8 cellular contexts compared by ENCODE assay signal in the genomic region with DNA sequence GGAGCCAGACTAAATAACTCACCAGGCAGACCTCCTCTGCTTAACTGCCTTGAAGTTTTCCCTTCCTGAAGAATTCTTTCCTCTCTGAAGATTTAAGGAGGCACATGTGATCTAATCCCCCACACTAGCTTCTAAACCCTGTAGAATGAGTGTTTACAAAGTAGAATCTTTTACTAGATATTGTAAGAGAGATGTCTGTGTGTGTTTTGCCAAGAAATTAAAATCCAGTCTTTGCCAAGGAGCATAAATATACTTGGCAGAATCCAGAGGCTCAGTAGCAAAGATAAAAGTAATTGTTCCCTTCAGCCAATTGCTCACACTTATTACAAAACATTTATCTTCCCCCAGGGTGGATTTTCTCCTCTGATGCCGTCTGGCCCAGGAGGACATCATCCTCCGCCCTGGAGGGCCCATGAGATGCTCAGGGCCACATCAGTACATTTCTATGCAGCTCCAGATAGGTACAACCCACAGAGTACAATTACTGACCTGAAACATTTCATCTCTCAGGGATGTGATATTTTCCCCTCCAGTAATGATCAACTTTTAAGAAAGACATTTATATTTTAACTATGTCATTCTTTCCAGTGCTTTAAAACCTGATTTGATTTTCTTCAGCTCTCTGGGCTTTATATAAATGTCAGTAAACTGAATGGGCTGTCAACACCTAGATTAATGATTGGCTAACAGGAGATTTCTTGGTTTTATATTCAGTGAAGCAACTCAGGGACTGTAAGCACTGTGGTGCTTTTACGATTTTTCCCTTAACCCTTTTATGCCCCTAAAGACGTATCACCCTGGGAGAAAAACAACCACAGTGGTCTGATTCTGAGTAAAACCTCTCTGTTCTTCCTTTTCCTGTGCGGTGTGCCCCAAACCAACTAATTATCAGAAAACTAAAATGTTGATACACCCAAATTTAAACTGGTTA.
DNase-seq lines count a peak whose midpoint lies in the region; ATAC-seq and TF ChIP-seq lines count a peak whose summit lies in the region.

No MANE protein-coding gene starts in this region.

- peak; percentile 45 for DNase-seq in stimulated activated CD4-positive, alpha-beta T cell treated with anti-CD3 and anti-CD28 coated beads, Interleukin-4, amount 100 ng/mL, for 24 hours
- no peak for DNase-seq in stimulated activated CD4-positive, alpha-beta T cell treated with anti-CD3 and anti-CD28 coated beads, Interleukin-4, amount 100 ng/mL, for 1 hour
- peak; percentile 49 for DNase-seq in astrocyte of the spinal cord (ENCODE audit: low read depth, low spot score)
- no peak for DNase-seq in nephron progenitor cell
- DNase-seq in GDM1 (lab: John Stamatoyannopoulos, UW): no peak
- no peak for DNase-seq in erythroblast (lab: John Stamatoyannopoulos, UW)
- no peak for DNase-seq in Ammon's horn (ENCODE audit: low spot score)

- no peak overlapping the region for H3K4me3 ChIP-seq in astrocyte of the spinal cord (ENCODE audit: low read depth, low read length)

- H3K9me3 Mint-ChIP-seq in nephron progenitor cell: peaks cover 14% of the 10 kb centered on the region

- no peaks in the 10 kb centered on the region for H3K36me3 Mint-ChIP-seq in nephron progenitor cell (ENCODE audit: low read depth)

- in situ Hi-C loops in astrocyte of the spinal cord (cut with HindIII; ENCODE audit: low sequenced_read_pairs): no loop called here

- H3K27ac Mint-ChIP-seq in nephron progenitor cell: peak overlapping the region; percentile 99

- TF ChIP-seq CTCF in astrocyte of the spinal cord (IDR thresholded peaks at IDR 0.05; ENCODE audit: low read depth, low read length): no peak
- no peak for TF ChIP-seq CTCF in nephron progenitor cell (IDR thresholded peaks at IDR 0.05)

- no peak for TF ChIP-seq POLR2A in erythroblast (IDR thresholded peaks at IDR 0.05; ENCODE audit: low read length)

- peaks cover 67% of the 10 kb centered on the region for H3K4me1 Mint-ChIP-seq in nephron progenitor cell

- H3K4me3 Mint-ChIP-seq in nephron progenitor cell: peak overlapping the region; percentile 41

- H3K27me3 Mint-ChIP-seq in nephron progenitor cell (ENCODE audit: low read depth, poor library complexity): peaks cover 3% of the 10 kb centered on the region

- peak; percentile 86 for ATAC-seq in HG03378 (IDR thresholded peaks at IDR 0.05; ENCODE audit: unreplicated experiment)

Comparison
In these comparisons a context has a peak if more than half of its experiments do, and no peak if none do; other contexts are left out.
1. DNase-seq: peak in stimulated activated CD4-positive, alpha-beta T cell treated with anti-CD3 and anti-CD28 coated beads, Interleukin-4, amount 100 ng/mL, for 24 hours (single experiment) and astrocyte of the spinal cord (single experiment); none in stimulated activated CD4-positive, alpha-beta T cell treated with anti-CD3 and anti-CD28 coated beads, Interleukin-4, amount 100 ng/mL, for 1 hour (single experiment), nephron progenitor cell (single experiment), GDM1 (single experiment), erythroblast (0 of 2) and Ammon's horn (single experiment).